Comparison of ENCODE assay signal across 1 cellular context in genomic region chr11:87037450-87038234, GRCh38.
TF ChIP-seq lines count a peak whose summit lies in the region.

TMEM135 (plus strand) TSS chr11:87037934; CDS start chr11:87038046, 112 bp downstream.

TF ChIP-seq in HepG2, 621 proteins besides CTCF, POLR2A, EP300 and RAD21 (continued from another document and continues in another):
- TF ChIP-seq TEAD3 (CRISPR knock-in tag; optimal IDR thresholded peaks at IDR 0.05; ENCODE audit: borderline replicate concordance) (peak; percentile 84), ZGPAT (CRISPR knock-in tag; IDR thresholded peaks at IDR 0.05) (peak; percentile 90), ZNF430 (CRISPR knock-in tag; IDR thresholded peaks at IDR 0.05) (peak; percentile 91), CBX1 (IDR thresholded peaks at IDR 0.05; ENCODE audit: low read depth) (peak; percentile 73), ZBTB42 (CRISPR knock-in tag; IDR thresholded peaks at IDR 0.05) (0 out of 2 replicates have a peak, but pooled peaks have one; percentile 53), KDM1A (CRISPR knock-in tag; IDR thresholded peaks at IDR 0.05) (peak; percentile 27; the same call in 1 of the 2 replicates), TCF7 (IDR thresholded peaks at IDR 0.05; ENCODE audit: low read depth) (no peak), MYNN (CRISPR knock-in tag; IDR thresholded peaks at IDR 0.05; ENCODE audit: low read depth) (no peak), EZH2 (conservative IDR thresholded peaks at IDR 0.05; ENCODE audit: low read depth, low read length) (no peak), HOXA3 (CRISPR knock-in tag; IDR thresholded peaks at IDR 0.05) (peak; percentile 93), ZNF562 (CRISPR knock-in tag; IDR thresholded peaks at IDR 0.05; ENCODE audit: borderline replicate concordance) (no peak), TP53 (CRISPR knock-in tag; conservative IDR thresholded peaks at IDR 0.05) (no peak; the same call in 1 of the 2 replicates), ZNF468 (CRISPR knock-in tag; IDR thresholded peaks at IDR 0.05) (0 out of 2 replicates have a peak, but pooled peaks have one; percentile 74), ZNF496 (CRISPR knock-in tag; IDR thresholded peaks at IDR 0.05; ENCODE audit: insufficient replicate concordance) (no peak), ELF1 (CRISPR knock-in tag; IDR thresholded peaks at IDR 0.05) (0 out of 2 replicates have a peak, but pooled peaks have one; percentile 32), KLF12 (CRISPR knock-in tag; IDR thresholded peaks at IDR 0.05; ENCODE audit: borderline replicate concordance) (peak; percentile 85; the same call in 1 of the 2 replicates), NR2F6 (IDR thresholded peaks at IDR 0.05) (peak; percentile 75), NR2F6 (CRISPR knock-in tag; IDR thresholded peaks at IDR 0.05) (peak; percentile 98), ZFP82 (CRISPR knock-in tag; IDR thresholded peaks at IDR 0.05; ENCODE audit: borderline replicate concordance) (no peak; the same call in 1 of the 2 replicates), POLR2AphosphoS2 (IDR thresholded peaks at IDR 0.05; ENCODE audit: low read depth, low read length) (no peak), ZNF891 (CRISPR knock-in tag; IDR thresholded peaks at IDR 0.05) (peak; percentile 77; the same call in 1 of the 2 replicates), ZZZ3 (CRISPR knock-in tag; IDR thresholded peaks at IDR 0.05; ENCODE audit: borderline replicate concordance) (no peak), ZNF740 (CRISPR knock-in tag; IDR thresholded peaks at IDR 0.05) (no peak), KLF15 (CRISPR knock-in tag; IDR thresholded peaks at IDR 0.05; ENCODE audit: borderline replicate concordance) (no peak), SNAI1 (CRISPR knock-in tag; IDR thresholded peaks at IDR 0.05; ENCODE audit: borderline replicate concordance) (no peak; the same call in 1 of the 2 replicates), RORA (CRISPR knock-in tag; IDR thresholded peaks at IDR 0.05) (no peak), ZBTB21 (CRISPR knock-in tag; IDR thresholded peaks at IDR 0.05) (no peak), NR2F2 (IDR thresholded peaks at IDR 0.05; ENCODE audit: borderline replicate concordance, low read depth) (peak; percentile 75), FOXP1 (IDR thresholded peaks at IDR 0.05) (no peak), FOXP1 (CRISPR knock-in tag; IDR thresholded peaks at IDR 0.05) (peak; percentile 44; the same call in 1 of the 2 replicates), CBFB (CRISPR knock-in tag; IDR thresholded peaks at IDR 0.05) (peak; percentile 88), PCBP2 (optimal IDR thresholded peaks at IDR 0.05; ENCODE audit: low read depth, low read length, poor library complexity, severe bottlenecking) (no peak), ZNF264 (CRISPR knock-in tag; IDR thresholded peaks at IDR 0.05) (peak; percentile 73; the same call in 1 of the 2 replicates), ZNF225 (CRISPR knock-in tag; IDR thresholded peaks at IDR 0.05) (no peak), ZNF441 (CRISPR knock-in tag; IDR thresholded peaks at IDR 0.05; ENCODE audit: borderline replicate concordance) (no peak), RCOR2 (CRISPR knock-in tag; IDR thresholded peaks at IDR 0.05) (peak; percentile 73; the same call in 1 of the 2 replicates), MIER3 (CRISPR knock-in tag; IDR thresholded peaks at IDR 0.05; ENCODE audit: borderline replicate concordance) (peak; percentile 84), ZFX (CRISPR knock-in tag; IDR thresholded peaks at IDR 0.05; ENCODE audit: low read depth) (peak; percentile 12; the same call in 1 of the 2 replicates), ZNF546 (CRISPR knock-in tag; conservative IDR thresholded peaks at IDR 0.05) (no peak), ZNF749 (CRISPR knock-in tag; IDR thresholded peaks at IDR 0.05; ENCODE audit: borderline replicate concordance) (peak; percentile 70; the same call in 1 of the 2 replicates), ZNF75D (CRISPR knock-in tag; IDR thresholded peaks at IDR 0.05; ENCODE audit: borderline replicate concordance) (no peak)
- TF ChIP-seq, protein P1, sequence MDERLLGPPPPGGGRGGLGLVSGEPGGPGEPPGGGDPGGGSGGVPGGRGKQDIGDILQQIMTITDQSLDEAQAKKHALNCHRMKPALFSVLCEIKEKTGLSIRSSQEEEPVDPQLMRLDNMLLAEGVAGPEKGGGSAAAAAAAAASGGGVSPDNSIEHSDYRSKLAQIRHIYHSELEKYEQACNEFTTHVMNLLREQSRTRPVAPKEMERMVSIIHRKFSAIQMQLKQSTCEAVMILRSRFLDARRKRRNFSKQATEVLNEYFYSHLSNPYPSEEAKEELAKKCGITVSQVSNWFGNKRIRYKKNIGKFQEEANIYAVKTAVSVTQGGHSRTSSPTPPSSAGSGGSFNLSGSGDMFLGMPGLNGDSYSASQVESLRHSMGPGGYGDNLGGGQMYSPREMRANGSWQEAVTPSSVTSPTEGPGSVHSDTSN (CRISPR knock-in tag; IDR thresholded peaks at IDR 0.05) = no peak
- TF ChIP-seq, protein P2, sequence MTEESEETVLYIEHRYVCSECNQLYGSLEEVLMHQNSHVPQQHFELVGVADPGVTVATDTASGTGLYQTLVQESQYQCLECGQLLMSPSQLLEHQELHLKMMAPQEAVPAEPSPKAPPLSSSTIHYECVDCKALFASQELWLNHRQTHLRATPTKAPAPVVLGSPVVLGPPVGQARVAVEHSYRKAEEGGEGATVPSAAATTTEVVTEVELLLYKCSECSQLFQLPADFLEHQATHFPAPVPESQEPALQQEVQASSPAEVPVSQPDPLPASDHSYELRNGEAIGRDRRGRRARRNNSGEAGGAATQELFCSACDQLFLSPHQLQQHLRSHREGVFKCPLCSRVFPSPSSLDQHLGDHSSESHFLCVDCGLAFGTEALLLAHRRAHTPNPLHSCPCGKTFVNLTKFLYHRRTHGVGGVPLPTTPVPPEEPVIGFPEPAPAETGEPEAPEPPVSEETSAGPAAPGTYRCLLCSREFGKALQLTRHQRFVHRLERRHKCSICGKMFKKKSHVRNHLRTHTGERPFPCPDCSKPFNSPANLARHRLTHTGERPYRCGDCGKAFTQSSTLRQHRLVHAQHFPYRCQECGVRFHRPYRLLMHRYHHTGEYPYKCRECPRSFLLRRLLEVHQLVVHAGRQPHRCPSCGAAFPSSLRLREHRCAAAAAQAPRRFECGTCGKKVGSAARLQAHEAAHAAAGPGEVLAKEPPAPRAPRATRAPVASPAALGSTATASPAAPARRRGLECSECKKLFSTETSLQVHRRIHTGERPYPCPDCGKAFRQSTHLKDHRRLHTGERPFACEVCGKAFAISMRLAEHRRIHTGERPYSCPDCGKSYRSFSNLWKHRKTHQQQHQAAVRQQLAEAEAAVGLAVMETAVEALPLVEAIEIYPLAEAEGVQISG (CRISPR knock-in tag; IDR thresholded peaks at IDR 0.05) = peak; percentile 62; the same call in 1 of the 2 replicates
- TF ChIP-seq, protein P3, sequence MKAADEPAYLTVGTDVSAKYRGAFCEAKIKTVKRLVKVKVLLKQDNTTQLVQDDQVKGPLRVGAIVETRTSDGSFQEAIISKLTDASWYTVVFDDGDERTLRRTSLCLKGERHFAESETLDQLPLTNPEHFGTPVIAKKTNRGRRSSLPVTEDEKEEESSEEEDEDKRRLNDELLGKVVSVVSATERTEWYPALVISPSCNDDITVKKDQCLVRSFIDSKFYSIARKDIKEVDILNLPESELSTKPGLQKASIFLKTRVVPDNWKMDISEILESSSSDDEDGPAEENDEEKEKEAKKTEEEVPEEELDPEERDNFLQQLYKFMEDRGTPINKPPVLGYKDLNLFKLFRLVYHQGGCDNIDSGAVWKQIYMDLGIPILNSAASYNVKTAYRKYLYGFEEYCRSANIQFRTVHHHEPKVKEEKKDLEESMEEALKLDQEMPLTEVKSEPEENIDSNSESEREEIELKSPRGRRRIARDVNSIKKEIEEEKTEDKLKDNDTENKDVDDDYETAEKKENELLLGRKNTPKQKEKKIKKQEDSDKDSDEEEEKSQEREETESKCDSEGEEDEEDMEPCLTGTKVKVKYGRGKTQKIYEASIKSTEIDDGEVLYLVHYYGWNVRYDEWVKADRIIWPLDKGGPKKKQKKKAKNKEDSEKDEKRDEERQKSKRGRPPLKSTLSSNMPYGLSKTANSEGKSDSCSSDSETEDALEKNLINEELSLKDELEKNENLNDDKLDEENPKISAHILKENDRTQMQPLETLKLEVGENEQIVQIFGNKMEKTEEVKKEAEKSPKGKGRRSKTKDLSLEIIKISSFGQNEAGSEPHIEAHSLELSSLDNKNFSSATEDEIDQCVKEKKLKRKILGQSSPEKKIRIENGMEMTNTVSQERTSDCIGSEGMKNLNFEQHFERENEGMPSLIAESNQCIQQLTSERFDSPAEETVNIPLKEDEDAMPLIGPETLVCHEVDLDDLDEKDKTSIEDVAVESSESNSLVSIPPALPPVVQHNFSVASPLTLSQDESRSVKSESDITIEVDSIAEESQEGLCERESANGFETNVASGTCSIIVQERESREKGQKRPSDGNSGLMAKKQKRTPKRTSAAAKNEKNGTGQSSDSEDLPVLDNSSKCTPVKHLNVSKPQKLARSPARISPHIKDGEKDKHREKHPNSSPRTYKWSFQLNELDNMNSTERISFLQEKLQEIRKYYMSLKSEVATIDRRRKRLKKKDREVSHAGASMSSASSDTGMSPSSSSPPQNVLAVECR (CRISPR knock-in tag; IDR thresholded peaks at IDR 0.05; ENCODE audit: borderline replicate concordance) = peak; percentile 82; the same call in 1 of the 2 replicates
- TF ChIP-seq, protein P4, sequence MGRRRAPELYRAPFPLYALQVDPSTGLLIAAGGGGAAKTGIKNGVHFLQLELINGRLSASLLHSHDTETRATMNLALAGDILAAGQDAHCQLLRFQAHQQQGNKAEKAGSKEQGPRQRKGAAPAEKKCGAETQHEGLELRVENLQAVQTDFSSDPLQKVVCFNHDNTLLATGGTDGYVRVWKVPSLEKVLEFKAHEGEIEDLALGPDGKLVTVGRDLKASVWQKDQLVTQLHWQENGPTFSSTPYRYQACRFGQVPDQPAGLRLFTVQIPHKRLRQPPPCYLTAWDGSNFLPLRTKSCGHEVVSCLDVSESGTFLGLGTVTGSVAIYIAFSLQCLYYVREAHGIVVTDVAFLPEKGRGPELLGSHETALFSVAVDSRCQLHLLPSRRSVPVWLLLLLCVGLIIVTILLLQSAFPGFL (CRISPR knock-in tag; IDR thresholded peaks at IDR 0.05) = no peak
- TF ChIP-seq, protein P5, sequence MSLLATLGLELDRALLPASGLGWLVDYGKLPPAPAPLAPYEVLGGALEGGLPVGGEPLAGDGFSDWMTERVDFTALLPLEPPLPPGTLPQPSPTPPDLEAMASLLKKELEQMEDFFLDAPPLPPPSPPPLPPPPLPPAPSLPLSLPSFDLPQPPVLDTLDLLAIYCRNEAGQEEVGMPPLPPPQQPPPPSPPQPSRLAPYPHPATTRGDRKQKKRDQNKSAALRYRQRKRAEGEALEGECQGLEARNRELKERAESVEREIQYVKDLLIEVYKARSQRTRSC (CRISPR knock-in tag; IDR thresholded peaks at IDR 0.05; ENCODE audit: low read depth) = no peak
- TF ChIP-seq, protein P6, sequence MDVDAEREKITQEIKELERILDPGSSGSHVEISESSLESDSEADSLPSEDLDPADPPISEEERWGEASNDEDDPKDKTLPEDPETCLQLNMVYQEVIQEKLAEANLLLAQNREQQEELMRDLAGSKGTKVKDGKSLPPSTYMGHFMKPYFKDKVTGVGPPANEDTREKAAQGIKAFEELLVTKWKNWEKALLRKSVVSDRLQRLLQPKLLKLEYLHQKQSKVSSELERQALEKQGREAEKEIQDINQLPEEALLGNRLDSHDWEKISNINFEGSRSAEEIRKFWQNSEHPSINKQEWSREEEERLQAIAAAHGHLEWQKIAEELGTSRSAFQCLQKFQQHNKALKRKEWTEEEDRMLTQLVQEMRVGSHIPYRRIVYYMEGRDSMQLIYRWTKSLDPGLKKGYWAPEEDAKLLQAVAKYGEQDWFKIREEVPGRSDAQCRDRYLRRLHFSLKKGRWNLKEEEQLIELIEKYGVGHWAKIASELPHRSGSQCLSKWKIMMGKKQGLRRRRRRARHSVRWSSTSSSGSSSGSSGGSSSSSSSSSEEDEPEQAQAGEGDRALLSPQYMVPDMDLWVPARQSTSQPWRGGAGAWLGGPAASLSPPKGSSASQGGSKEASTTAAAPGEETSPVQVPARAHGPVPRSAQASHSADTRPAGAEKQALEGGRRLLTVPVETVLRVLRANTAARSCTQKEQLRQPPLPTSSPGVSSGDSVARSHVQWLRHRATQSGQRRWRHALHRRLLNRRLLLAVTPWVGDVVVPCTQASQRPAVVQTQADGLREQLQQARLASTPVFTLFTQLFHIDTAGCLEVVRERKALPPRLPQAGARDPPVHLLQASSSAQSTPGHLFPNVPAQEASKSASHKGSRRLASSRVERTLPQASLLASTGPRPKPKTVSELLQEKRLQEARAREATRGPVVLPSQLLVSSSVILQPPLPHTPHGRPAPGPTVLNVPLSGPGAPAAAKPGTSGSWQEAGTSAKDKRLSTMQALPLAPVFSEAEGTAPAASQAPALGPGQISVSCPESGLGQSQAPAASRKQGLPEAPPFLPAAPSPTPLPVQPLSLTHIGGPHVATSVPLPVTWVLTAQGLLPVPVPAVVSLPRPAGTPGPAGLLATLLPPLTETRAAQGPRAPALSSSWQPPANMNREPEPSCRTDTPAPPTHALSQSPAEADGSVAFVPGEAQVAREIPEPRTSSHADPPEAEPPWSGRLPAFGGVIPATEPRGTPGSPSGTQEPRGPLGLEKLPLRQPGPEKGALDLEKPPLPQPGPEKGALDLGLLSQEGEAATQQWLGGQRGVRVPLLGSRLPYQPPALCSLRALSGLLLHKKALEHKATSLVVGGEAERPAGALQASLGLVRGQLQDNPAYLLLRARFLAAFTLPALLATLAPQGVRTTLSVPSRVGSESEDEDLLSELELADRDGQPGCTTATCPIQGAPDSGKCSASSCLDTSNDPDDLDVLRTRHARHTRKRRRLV (CRISPR knock-in tag; IDR thresholded peaks at IDR 0.05) = no peak; the same call in 1 of the 2 replicates
